ENCODE assay signal across 7 cellular contexts in the genomic region with DNA sequence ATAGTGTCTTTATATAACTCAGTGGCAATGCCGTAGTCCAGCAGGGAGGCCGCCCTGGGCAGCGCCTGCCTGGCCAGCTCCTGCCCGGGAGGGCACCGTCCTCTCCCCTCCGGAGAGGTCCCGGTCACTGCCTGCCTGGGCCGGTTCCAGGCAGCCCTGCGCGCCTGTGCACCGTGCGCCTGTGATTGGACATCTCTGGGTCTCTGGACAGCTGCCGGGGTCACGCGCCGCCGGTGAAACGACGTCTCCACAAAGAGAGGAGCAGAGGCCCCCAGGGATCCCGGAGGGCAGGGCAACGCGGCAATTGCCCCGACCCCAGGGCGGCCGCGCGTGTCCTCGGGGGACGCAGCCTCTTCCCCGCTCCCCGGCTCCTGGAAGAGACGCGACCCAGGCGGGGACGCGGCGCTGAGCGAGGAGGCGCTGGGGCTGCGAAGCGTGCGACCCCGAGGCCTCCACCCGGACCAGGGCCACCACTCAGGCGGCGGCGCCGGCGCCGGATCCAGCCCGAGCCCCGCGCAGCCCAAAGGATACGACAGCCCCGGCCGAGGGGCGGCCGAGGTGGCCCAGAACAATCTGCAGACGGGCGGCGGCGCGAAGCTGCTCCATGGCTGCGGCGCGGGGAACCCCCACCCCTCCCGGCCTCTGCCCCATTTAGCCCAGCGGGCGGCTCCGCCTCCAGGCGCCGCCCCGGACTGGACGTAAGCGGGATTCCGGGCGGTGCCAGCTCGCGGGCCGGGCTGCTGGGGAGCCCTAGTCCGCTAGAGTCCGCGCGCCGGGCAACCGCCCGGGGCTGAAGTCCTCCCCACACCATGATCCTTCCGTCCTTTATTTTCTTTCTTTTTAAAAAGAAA. TPM values are rescaled to one million over a fixed set of nuclear protein-coding genes. Genes with fewer than 3 reads are reported as not detected.
DNase-seq lines count a peak whose midpoint lies in the region; ATAC-seq and TF ChIP-seq lines count a peak whose summit lies in the region.

A gene (minus strand): TSS at position 628 of the 851 bp plus-strand sequence. CDS start 22 bp downstream, at position 606.

- H3K4me1 ChIP-seq in body of pancreas (peaks cover 28% of the 10 kb centered on the region), iPS DF 6.9 (ENCODE audit: control insufficient read depth, insufficient read depth, low read length) (no peaks in the 10 kb centered on the region), sigmoid colon (peaks cover 0 to 35% (median 19%) of the 10 kb centered on the region in 4 donors)

- in situ Hi-C loops in GM13977 (cut with MboI; ENCODE audit: low pct_unique_long_range_greater_than_20kb, low sequenced_read_pairs, unreplicated experiment) = no loop called here

- no peaks in the 10 kb centered on the region for H3K9me3 ChIP-seq in body of pancreas
- no peaks in the 10 kb centered on the region for H3K9me3 ChIP-seq in iPS DF 6.9 (ENCODE audit: control insufficient read depth, insufficient read depth, low read length)
- no peaks in the 10 kb centered on the region for H3K9me3 ChIP-seq in sigmoid colon

- intact Hi-C loops in body of pancreas (cut with DNase I) (loop anchor here (10.0 kb wide), 1 partner anchor 135 kb away; a partner anchor contains a TSS), sigmoid colon (cut with DNase I) (loop anchor here (2.0 kb wide), 1 partner anchor 47 kb away; no protein-coding TSS in a partner anchor)

- H3K4me3 ChIP-seq in body of pancreas (peak within 1 kb of the TSS; percentile 55 to 59), iPS DF 6.9 (ENCODE audit: low read length) (peak within 1 kb of the TSS; percentile 52; the same call in 1 of the 2 replicates), sigmoid colon (peak within 1 kb of the TSS; percentile 74 to 95 (median 90))

- TF ChIP-seq CTCF in GM13977 (IDR thresholded peaks at IDR 0.05; ENCODE audit: extremely low read depth, insufficient read depth, missing control alignments) (no peak), body of pancreas (IDR thresholded peaks at IDR 0.05) (no peak), sigmoid colon (IDR thresholded peaks at IDR 0.05) (no peak)

- H3K27ac ChIP-seq in body of pancreas = peak within 1 kb of the TSS; percentile 88 to 100 (median 99)
- H3K27ac ChIP-seq in iPS DF 6.9 (ENCODE audit: low read length) = no peak within 1 kb of the TSS
- peak within 1 kb of the TSS; percentile 100 for H3K27ac ChIP-seq in sigmoid colon

- DNase-seq in GM13977 (ENCODE audit: low spot score) (peak; percentile 88), NCI-H1105 treated with DMSO at 0.1 percent for 48 hours (lab: John Stamatoyannopoulos, UW) (peak; percentile 37), UCSD-AML1 (lab: John Stamatoyannopoulos, UW; ENCODE audit: unreplicated experiment) (peak; percentile 88), body of pancreas (peak; percentile 89 to 94 (median 92)), iPS DF 6.9 (ENCODE audit: low read depth, low spot score) (no peak), sigmoid colon (peak; percentile 97)

- TF ChIP-seq POLR2A in body of pancreas (IDR thresholded peaks at IDR 0.05) (peak; percentile 86 to 93 (median 89)), sigmoid colon (IDR thresholded peaks at IDR 0.05) (peak; percentile 50 to 70)

- no peaks in the 10 kb centered on the region for H3K27me3 ChIP-seq in body of pancreas
- no peaks in the 10 kb centered on the region for H3K27me3 ChIP-seq in iPS DF 6.9 (ENCODE audit: control insufficient read depth, insufficient read depth, low read length)
- H3K27me3 ChIP-seq in sigmoid colon = no peaks in the 10 kb centered on the region

- H3K36me3 ChIP-seq in body of pancreas (replicated peaks in 1 of 2; ENCODE audit: insufficient read depth in 1 of 2, low read depth in 2 of 2) = no peaks in the 10 kb centered on the region
- H3K36me3 ChIP-seq in iPS DF 6.9 (ENCODE audit: control insufficient read depth, insufficient read depth, low read length) = no peaks in the 10 kb centered on the region
- peaks cover 0 to 10% (median 5%) of the 10 kb centered on the region in 4 donors for H3K36me3 ChIP-seq in sigmoid colon

- ATAC-seq in HG02610 (IDR thresholded peaks at IDR 0.05; ENCODE audit: unreplicated experiment) = peak; percentile 73
- ATAC-seq in body of pancreas = peak; percentile 86

- 0% methylated on average over 10 to 81 of the region's 88 CpGs for WGBS in body of pancreas, 2 donors
- no CpG with 5 or more reads among the region's 88 CpGs for WGBS in iPS DF 6.9 (ENCODE audit: insufficient coverage, insufficient read length)
- WGBS in sigmoid colon, 2 donors = 0 to 1% methylated on average over 88 of the region's 88 CpGs

- peak in 1 of 4 donors; percentile 60 for TF ChIP-seq EP300 in sigmoid colon (IDR thresholded peaks at IDR 0.05)

RNA-seq across cellular contexts. Expression of the gene that starts here (rescaled TPM):
- total RNA-seq in body of pancreas (10 to 100 TPM; 22.1 to 23.4 TPM), sigmoid colon (10 to 100 TPM; 39.9 to 48.1 (median 41.6) TPM)
- 100 to 1,000 TPM in 1 of 3 donors, 10 to 100 TPM in 2; 23.3 to 193 (median 87.7) TPM for polyA plus RNA-seq in sigmoid colon
